Comparison of ENCODE assay signal across 17 cellular contexts in the genomic region with DNA sequence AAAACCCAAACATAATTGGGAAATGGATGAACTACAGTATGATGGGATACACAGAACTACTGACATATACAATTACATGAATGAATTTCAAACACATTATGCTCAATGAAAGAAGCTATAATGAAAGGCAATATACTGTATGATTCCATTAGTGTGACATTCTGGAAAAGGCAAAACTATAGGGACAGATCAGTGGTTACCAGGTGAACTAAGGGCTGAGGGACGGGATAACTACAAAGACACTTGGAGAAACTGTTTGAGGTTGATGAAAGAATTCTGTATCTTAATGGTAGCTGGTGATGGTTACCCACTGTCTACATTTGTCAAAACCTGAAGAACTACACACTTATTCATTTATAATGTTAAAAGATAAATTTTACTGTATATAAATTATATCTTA. TPM values are rescaled to one million over a fixed set of nuclear protein-coding genes. Genes with fewer than 3 reads are reported as not detected.
DNase-seq lines count a peak whose midpoint lies in the region; ATAC-seq, FAIRE-seq and TF ChIP-seq lines count a peak whose summit lies in the region.
"Had no signal": no experiment of that assay in that cellular context is flagged by ENCODE, and none has a peak within 500 bp of the region (broad histone marks: within the 10 kb centered on the region; RNA-seq: fewer than 3 reads in every experiment).

No MANE protein-coding gene starts in this region.

- H3K36me3 ChIP-seq in CD4-positive, CD25-positive, alpha-beta regulatory T cell (ENCODE audit: control insufficient read depth, insufficient read depth, low read length), result peaks cover 68% of the 10 kb centered on the region
- no peaks in the 10 kb centered on the region for H3K36me3 ChIP-seq in hepatocyte (replicated peaks; ENCODE audit: insufficient read depth, low read depth)
- H3K36me3 ChIP-seq in heart right ventricle, result peaks cover 0 to 98% (median 27%) of the 10 kb centered on the region in 9 donors

- peaks cover 28 to 54% (median 41%) of the 10 kb centered on the region in 4 donors for H3K4me1 Mint-ChIP-seq in CD4-positive, CD25-positive, alpha-beta regulatory T cell
- peaks cover 33% of the 10 kb centered on the region for H3K4me1 Mint-ChIP-seq in activated T-helper 1 cell treated with anti-CD3 and anti-CD28 coated beads, Interleukin-12 subunit alpha, Interleukin-12 subunit beta, Interleukin-2, Interleukin-4 antibody, amounts not matched to agents 30 ng/mL and 10 ng/mL and 1 ng/mL, durations not matched to agents 14 hours and 24 hours and 36 hours (ENCODE audit: low read depth)

- H3K27ac Mint-ChIP-seq in CD4-positive, CD25-positive, alpha-beta regulatory T cell, result peak overlapping the region in 2 of 3 donors; percentile 5 to 47
- H3K27ac Mint-ChIP-seq in activated T-helper 1 cell treated with anti-CD3 and anti-CD28 coated beads, Interleukin-12 subunit alpha, Interleukin-12 subunit beta, Interleukin-2, Interleukin-4 antibody, amounts not matched to agents 30 ng/mL and 10 ng/mL and 1 ng/mL, durations not matched to agents 14 hours and 24 hours and 36 hours, result no peak overlapping the region

- 94% methylated on average over 1 of the region's 1 CpG for WGBS in hepatocyte (ENCODE audit: low lambda C conversion rate, missing lambda C conversion rate)
- WGBS in heart right ventricle, 2 donors, result 96% methylated on average over 1 of the region's 1 CpG

- H2AFZ ChIP-seq in hepatocyte, result no peak overlapping the region

- H3K4me3 Mint-ChIP-seq in CD4-positive, CD25-positive, alpha-beta regulatory T cell, result peak overlapping the region; percentile 54 to 81 (median 66)
- H3K4me3 Mint-ChIP-seq in activated T-helper 1 cell treated with anti-CD3 and anti-CD28 coated beads, Interleukin-12 subunit alpha, Interleukin-12 subunit beta, Interleukin-2, Interleukin-4 antibody, amounts not matched to agents 30 ng/mL and 10 ng/mL and 1 ng/mL, durations not matched to agents 14 hours and 24 hours and 36 hours, result peak overlapping the region; percentile 64

- no peaks in the 10 kb centered on the region for H3K27me3 ChIP-seq in CD4-positive, CD25-positive, alpha-beta regulatory T cell (ENCODE audit: control insufficient read depth, insufficient read depth, low read length)
- H3K27me3 ChIP-seq in hepatocyte (no peaks in the 10 kb centered on the region), heart right ventricle (no peaks in the 10 kb centered on the region)
- H3K27me3 ChIP-seq: gastroesophageal sphincter had no signal

- ATAC-seq in CD4-positive, CD25-positive, alpha-beta regulatory T cell (ENCODE audit: low read depth in 2 of 2), result no peak
- no peak for ATAC-seq in heart right ventricle
- ATAC-seq: gastroesophageal sphincter had no signal

- DNase-seq in CD4-positive, CD25-positive, alpha-beta regulatory T cell, result no peak
- DNase-seq in D721Med (ENCODE audit: insufficient read length, low spot score) (no peak), hepatocyte (ENCODE audit: low spot score) (no peak), DMS 273 treated with DMSO at 0.1 percent for 48 hours (lab: John Stamatoyannopoulos, UW) (no peak), heart right ventricle (no peak)
- no peak for DNase-seq in activated T-helper 1 cell treated with anti-CD3 and anti-CD28 coated beads, Interleukin-12 subunit alpha, Interleukin-12 subunit beta, Interleukin-2, Interleukin-4 antibody, amounts not matched to agents 30 ng/mL and 10 ng/mL and 1 ng/mL, durations not matched to agents 14 hours and 24 hours and 36 hours (ENCODE audit: low spot score)
- no peak for DNase-seq in activated effector memory CD4-positive, alpha-beta T cell treated with Interleukin-2 at 50 U/mL for 16 hours
- DNase-seq: activated CD8-positive, alpha-beta memory T cell treated with anti-CD3 and anti-CD28 coated beads for 24 hours; GOT3; NCI-H187 treated with DMSO at 0.1 percent for 48 hours; NCI-H446; SHP77 treated with DMSO at 0.1 percent for 48 hours; stimulated activated CD4-positive, alpha-beta T cell treated with anti-CD3 and anti-CD28 coated beads, Interleukin-1b, Interleukin-23, amount 100 ng/mL, for 48 hours had no signal

- peak overlapping the region; percentile 60 for H3K27ac ChIP-seq in CD4-positive, CD25-positive, alpha-beta regulatory T cell (ENCODE audit: insufficient read depth, low read length, poor library complexity, severe bottlenecking)
- H3K27ac ChIP-seq in hepatocyte (no peak overlapping the region), heart right ventricle (no peak overlapping the region)
- H3K27ac ChIP-seq: epithelial cell of prostate, gastroesophageal sphincter had no signal

- H3K9me2 ChIP-seq in hepatocyte (replicated peaks; ENCODE audit: insufficient read depth), result no peaks in the 10 kb centered on the region

- no peaks in the 10 kb centered on the region for H3K27me3 Mint-ChIP-seq in CD4-positive, CD25-positive, alpha-beta regulatory T cell
- no peaks in the 10 kb centered on the region for H3K27me3 Mint-ChIP-seq in activated T-helper 1 cell treated with anti-CD3 and anti-CD28 coated beads, Interleukin-12 subunit alpha, Interleukin-12 subunit beta, Interleukin-2, Interleukin-4 antibody, amounts not matched to agents 30 ng/mL and 10 ng/mL and 1 ng/mL, durations not matched to agents 14 hours and 24 hours and 36 hours (ENCODE audit: insufficient read depth)

- intact Hi-C loops in activated T-helper 1 cell treated with anti-CD3 and anti-CD28 coated beads, Interleukin-12 subunit alpha, Interleukin-12 subunit beta, Interleukin-2, Interleukin-4 antibody, amounts not matched to agents 30 ng/mL and 10 ng/mL and 1 ng/mL, durations not matched to agents 14 hours and 24 hours and 36 hours (cut with micrococcal nuclease), result no loop called here
- intact Hi-C loops in heart right ventricle (cut with DNase I), result no loop called here

- H3K4me1 ChIP-seq in CD4-positive, CD25-positive, alpha-beta regulatory T cell (ENCODE audit: control insufficient read depth, insufficient read depth, low read length, poor library complexity, severe bottlenecking), result peaks cover 51% of the 10 kb centered on the region
- H3K4me1 ChIP-seq in hepatocyte (ENCODE audit: insufficient read depth) (no peaks in the 10 kb centered on the region), heart right ventricle (peaks cover 0 to 61% (median 38%) of the 10 kb centered on the region in 9 donors)

- peaks cover 36% of the 10 kb centered on the region for H3K36me3 Mint-ChIP-seq in CD4-positive, CD25-positive, alpha-beta regulatory T cell
- peaks cover 48% of the 10 kb centered on the region for H3K36me3 Mint-ChIP-seq in activated T-helper 1 cell treated with anti-CD3 and anti-CD28 coated beads, Interleukin-12 subunit alpha, Interleukin-12 subunit beta, Interleukin-2, Interleukin-4 antibody, amounts not matched to agents 30 ng/mL and 10 ng/mL and 1 ng/mL, durations not matched to agents 14 hours and 24 hours and 36 hours (ENCODE audit: low read depth)

- peaks cover 0 to 8% of the 10 kb centered on the region in 2 experiments for H3K9me3 ChIP-seq in CD4-positive, CD25-positive, alpha-beta regulatory T cell (ENCODE audit: control insufficient read depth in 2 of 2, low read length in 2 of 2)
- H3K9me3 ChIP-seq in hepatocyte (ENCODE audit: low read depth), result no peaks in the 10 kb centered on the region
- peaks cover 0 to 11% (median 5%) of the 10 kb centered on the region in 11 donors for H3K9me3 ChIP-seq in heart right ventricle
- H3K9me3 ChIP-seq: gastroesophageal sphincter had no signal

- TF ChIP-seq CTCF in D721Med (IDR thresholded peaks at IDR 0.05; ENCODE audit: insufficient read depth, missing control alignments) (no peak), hepatocyte (IDR thresholded peaks at IDR 0.05; ENCODE audit: poor library complexity) (no peak), heart right ventricle (IDR thresholded peaks at IDR 0.05) (no peak)

- FAIRE-seq in D721Med (lab: Jason Lieb, UNC), result peak; percentile 44
- FAIRE-seq: TTC549 had no signal

- H4K20me1 ChIP-seq in hepatocyte (ENCODE audit: insufficient read depth, poor library complexity, severe bottlenecking), result peaks cover 43% of the 10 kb centered on the region

- no peaks in the 10 kb centered on the region for H3K9me3 Mint-ChIP-seq in CD4-positive, CD25-positive, alpha-beta regulatory T cell
- H3K9me3 Mint-ChIP-seq in activated T-helper 1 cell treated with anti-CD3 and anti-CD28 coated beads, Interleukin-12 subunit alpha, Interleukin-12 subunit beta, Interleukin-2, Interleukin-4 antibody, amounts not matched to agents 30 ng/mL and 10 ng/mL and 1 ng/mL, durations not matched to agents 14 hours and 24 hours and 36 hours, result peaks cover 4% of the 10 kb centered on the region

- peak overlapping the region; percentile 74 for H3K4me3 ChIP-seq in CD4-positive, CD25-positive, alpha-beta regulatory T cell (ENCODE audit: low read depth, low read length)
- H3K4me3 ChIP-seq in hepatocyte (no peak overlapping the region), heart right ventricle (no peak overlapping the region)
- H3K4me3 ChIP-seq: gastroesophageal sphincter, lung had no signal

- H3K4me2 ChIP-seq in hepatocyte, result peak overlapping the region; percentile 31

- H3K79me2 ChIP-seq in hepatocyte, result peaks cover 100% of the 10 kb centered on the region

RNA-seq across cellular contexts. Expression of gene ZFC3H1, which starts 7.7 kb away (rescaled TPM):
- 155 TPM for total RNA-seq in CD4-positive, CD25-positive, alpha-beta regulatory T cell
- polyA plus RNA-seq in CD4-positive, CD25-positive, alpha-beta regulatory T cell, result 10 to 100 TPM; 20.0 to 33.5 (median 25.5) TPM
- total RNA-seq in activated T-helper 1 cell treated with anti-CD3 and anti-CD28 coated beads, Interleukin-12 subunit alpha, Interleukin-12 subunit beta, Interleukin-2, Interleukin-4 antibody, amounts not matched to agents 30 ng/mL and 10 ng/mL and 1 ng/mL, durations not matched to agents 14 hours and 24 hours and 36 hours, result 57.7 and 58.6 TPM in 2 replicates
- total RNA-seq in hepatocyte (46.4 and 48.6 TPM in 2 replicates), heart right ventricle (10 to 100 TPM; 13.6 to 26.5 (median 17.2) TPM)
- polyA plus RNA-seq in hepatocyte (28.0 and 45.5 TPM in 2 replicates), heart right ventricle (10 to 100 TPM in 1 of 2 donors, 1 to 10 TPM in 1; 6.9 to 23.4 TPM)

RNA-seq across cellular contexts. Expression of gene THAP2, which starts 8.2 kb away (rescaled TPM):
- 25.0 TPM for total RNA-seq in CD4-positive, CD25-positive, alpha-beta regulatory T cell
- 10 to 100 TPM in 1 of 4 donors, 1 to 10 TPM in 3; 6.7 to 10.7 (median 7.8) TPM for polyA plus RNA-seq in CD4-positive, CD25-positive, alpha-beta regulatory T cell
- total RNA-seq in activated T-helper 1 cell treated with anti-CD3 and anti-CD28 coated beads, Interleukin-12 subunit alpha, Interleukin-12 subunit beta, Interleukin-2, Interleukin-4 antibody, amounts not matched to agents 30 ng/mL and 10 ng/mL and 1 ng/mL, durations not matched to agents 14 hours and 24 hours and 36 hours, result 5.7 and 5.9 TPM in 2 replicates
- 6.1 and 7.0 TPM in 2 replicates for total RNA-seq in hepatocyte
- polyA plus RNA-seq in hepatocyte, result 6.1 and 6.9 TPM in 2 replicates
- total RNA-seq in heart right ventricle, result 1 to 10 TPM; 4.3 to 9.7 (median 6.8) TPM
- 1 to 10 TPM; 2.3 to 2.8 TPM for polyA plus RNA-seq in heart right ventricle

RNA-seq across cellular contexts. Expression of gene TMEM19, which starts 30.0 kb away (rescaled TPM):
- total RNA-seq in CD4-positive, CD25-positive, alpha-beta regulatory T cell, result 10.8 TPM
- polyA plus RNA-seq in CD4-positive, CD25-positive, alpha-beta regulatory T cell, result 10 to 100 TPM; 23.7 to 33.3 (median 26.6) TPM
- total RNA-seq in activated T-helper 1 cell treated with anti-CD3 and anti-CD28 coated beads, Interleukin-12 subunit alpha, Interleukin-12 subunit beta, Interleukin-2, Interleukin-4 antibody, amounts not matched to agents 30 ng/mL and 10 ng/mL and 1 ng/mL, durations not matched to agents 14 hours and 24 hours and 36 hours, result 10.6 and 11.3 TPM in 2 replicates
- total RNA-seq in hepatocyte (24.8 and 28.2 TPM in 2 replicates), heart right ventricle (10 to 100 TPM; 17.4 to 32.2 (median 27.6) TPM)
- polyA plus RNA-seq in hepatocyte (19.4 and 24.1 TPM in 2 replicates), heart right ventricle (1 to 10 TPM; 6.4 to 9.8 TPM)
